In genomic region chr2:209277444-209277843, GRCh38 we compare ENCODE assay signal across 24 cellular contexts.
"Had no signal": no experiment of that assay in that cellular context is flagged by ENCODE, and none has a peak within 500 bp of the region (broad histone marks: within the 10 kb centered on the region; RNA-seq: fewer than 3 reads in every experiment).

No MANE protein-coding gene starts in this region.

- H3K4me3 ChIP-seq: hepatocyte, left ventricle myocardium inferior, lung, ovary, prostate gland, skin epidermis, suprapubic skin, thoracic aorta, tibial artery, uterus had no signal

- H3K9me3 ChIP-seq: ovary, prostate gland, thoracic aorta, tibial artery, uterus had no signal

- H3K36me3 ChIP-seq: left ventricle myocardium inferior, ovary, prostate gland, suprapubic skin, thoracic aorta, tibial artery, uterus had no signal

- DNase-seq: islet precursor cell; left ventricle myocardium inferior; mesendoderm; naive B cell; natural killer cell; ovary; retina; right cardiac atrium; stimulated activated CD4-positive, alpha-beta T cell treated with anti-CD3 and anti-CD28 coated beads, Interleukin-12 subunit alpha, Interleukin-12 subunit beta, amount 100 ng/mL, for 4 hours; stimulated activated CD4-positive, alpha-beta T cell treated with anti-CD3 and anti-CD28 coated beads, Interleukin-15, amount 100 ng/mL, for 24 hours; stimulated activated CD4-positive, alpha-beta T cell treated with anti-CD3 and anti-CD28 coated beads, Interleukin-2, amount 100 ng/mL, for 24 hours; stimulated activated CD4-positive, alpha-beta T cell treated with anti-CD3 and anti-CD28 coated beads, Interleukin-4, amount 100 ng/mL, for 1 hour; stimulated activated naive CD4-positive, alpha-beta T cell; tibial artery; trophoblast cell; uterus had no signal

- H3K27me3 ChIP-seq: hepatocyte, ovary, suprapubic skin, tibial artery, uterus had no signal

- H3K4me1 ChIP-seq: left ventricle myocardium inferior, prostate gland, suprapubic skin, tibial artery, uterus had no signal

- ATAC-seq: natural killer cell; right cardiac atrium; sciatic nerve; stimulated activated effector memory CD8-positive, alpha-beta T cell treated with anti-CD3 and anti-CD28 coated beads, Interleukin-12 subunit alpha, Interleukin-12 subunit beta, amount 100 ng/mL, for 72 hours had no signal

- H3K27ac ChIP-seq: hepatocyte, left ventricle myocardium inferior, ovary, prostate gland, skin epidermis, suprapubic skin, thoracic aorta, tibial artery, uterus had no signal
